Comparison of ENCODE assay signal across 14 cellular contexts in the genomic region with DNA sequence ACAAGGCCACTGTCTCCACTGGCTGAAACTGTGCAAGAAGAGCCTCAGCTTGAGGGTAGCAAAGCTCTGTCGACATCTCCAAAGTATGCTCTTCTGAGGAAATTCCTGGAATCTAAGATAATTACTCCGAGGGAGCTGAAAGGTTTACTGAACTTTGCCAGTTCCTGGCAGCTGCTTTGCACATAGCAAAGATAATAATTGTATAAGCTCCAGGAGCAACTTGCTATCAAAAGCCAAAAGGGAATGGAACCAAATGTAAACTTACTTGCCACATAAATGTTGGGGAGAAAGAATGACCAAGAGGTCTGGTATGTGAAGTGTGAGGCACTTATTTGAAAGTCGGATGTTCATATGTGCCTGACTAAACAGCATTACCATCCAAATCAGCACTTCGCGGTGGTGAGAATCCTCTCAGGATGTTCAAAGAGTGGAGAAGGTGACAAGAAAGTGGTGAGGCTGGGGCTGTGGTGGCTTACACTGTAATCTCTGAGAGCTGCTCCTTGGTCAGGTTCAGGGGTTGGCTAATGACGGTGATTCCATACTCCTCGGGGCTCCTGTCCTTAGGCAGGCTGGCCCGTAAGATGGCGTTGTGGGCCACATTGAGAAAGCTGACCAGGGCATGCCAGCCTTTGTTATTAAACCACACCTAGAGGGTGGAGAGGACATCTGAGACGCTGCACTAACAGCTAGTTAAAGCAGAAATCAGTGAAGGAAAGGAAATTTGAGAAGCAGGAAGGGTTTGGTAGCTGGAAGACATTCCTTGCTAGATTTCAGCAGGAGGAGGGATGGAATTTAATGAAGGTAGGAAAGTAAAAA.
DNase-seq lines count a peak whose midpoint lies in the region; ATAC-seq and TF ChIP-seq lines count a peak whose summit lies in the region.
"Had no signal": no experiment of that assay in that cellular context is flagged by ENCODE, and none has a peak within 500 bp of the region (broad histone marks: within the 10 kb centered on the region; RNA-seq: fewer than 3 reads in every experiment).

No MANE protein-coding gene starts in this region.

- no peaks in the 10 kb centered on the region for H3K36me3 Mint-ChIP-seq in HFFc6 (ENCODE audit: low read depth)
- H3K36me3 Mint-ChIP-seq in activated CD8-positive, alpha-beta T cell treated with anti-CD3 and anti-CD28 coated beads for 36 hours (ENCODE audit: low read depth), result no peaks in the 10 kb centered on the region
- H3K36me3 Mint-ChIP-seq: IgD-negative memory B cell had no signal

- no peaks in the 10 kb centered on the region for H3K27me3 ChIP-seq in smooth muscle cell (ENCODE audit: low read depth)

- ATAC-seq in left ventricle myocardium superior, result peak; percentile 53
- ATAC-seq in HG02763 (IDR thresholded peaks at IDR 0.05; ENCODE audit: unreplicated experiment), result no peak
- ATAC-seq in activated CD8-positive, alpha-beta T cell treated with anti-CD3 and anti-CD28 coated beads for 36 hours, result no peak
- ATAC-seq: activated T-cell treated with anti-CD3 and anti-CD28 coated beads, Interleukin-2, amount 50 U/mL, for 72 hours had no signal

- no peaks in the 10 kb centered on the region for H3K9me3 ChIP-seq in smooth muscle cell (replicated peaks; ENCODE audit: low read depth)
- H3K9me3 ChIP-seq: prostate gland had no signal

- TF ChIP-seq CTCF in HFFc6 (IDR thresholded peaks at IDR 0.05) (no peak), astrocyte of the cerebellum (IDR thresholded peaks at IDR 0.05; ENCODE audit: low read depth, low read length, missing control alignments) (no peak), smooth muscle cell (IDR thresholded peaks at IDR 0.05; ENCODE audit: borderline replicate concordance, insufficient read depth, poor library complexity, severe bottlenecking) (no peak)
- TF ChIP-seq CTCF in activated CD8-positive, alpha-beta T cell treated with anti-CD3 and anti-CD28 coated beads for 36 hours (IDR thresholded peaks at IDR 0.05), result no peak

- no peaks in the 10 kb centered on the region for H4K20me1 ChIP-seq in smooth muscle cell (ENCODE audit: low read depth)

- H2AFZ ChIP-seq in smooth muscle cell (ENCODE audit: low read depth), result no peak overlapping the region

- no peaks in the 10 kb centered on the region for H3K9me3 Mint-ChIP-seq in HFFc6
- no peaks in the 10 kb centered on the region for H3K9me3 Mint-ChIP-seq in activated CD8-positive, alpha-beta T cell treated with anti-CD3 and anti-CD28 coated beads for 36 hours
- H3K9me3 Mint-ChIP-seq: activated T-cell treated with anti-CD3 and anti-CD28 coated beads, Interleukin-2, amount 50 U/mL, for 72 hours; IgD-negative memory B cell had no signal

- no peaks in the 10 kb centered on the region for H3K79me2 ChIP-seq in smooth muscle cell (ENCODE audit: low read depth)

- peak overlapping the region; percentile 69 for H3K27ac ChIP-seq in smooth muscle cell (ENCODE audit: low read depth)
- H3K27ac ChIP-seq: prostate gland had no signal

- peaks cover 15% of the 10 kb centered on the region for H3F3A ChIP-seq in smooth muscle cell (ENCODE audit: low read depth)

- intact Hi-C loops in left ventricle myocardium superior (cut with micrococcal nuclease), result no loop called here
- intact Hi-C loops in activated CD8-positive, alpha-beta T cell treated with anti-CD3 and anti-CD28 coated beads for 36 hours (cut with micrococcal nuclease), result no loop called here

- H3K4me3 ChIP-seq in astrocyte of the cerebellum (ENCODE audit: low read depth, low read length) (no peak overlapping the region), smooth muscle cell (no peak overlapping the region)
- H3K4me3 ChIP-seq: prostate gland had no signal

- H3K9ac ChIP-seq in smooth muscle cell (ENCODE audit: low read depth), result no peak overlapping the region

- POLR2A ChIA-PET in activated CD8-positive, alpha-beta T cell treated with anti-CD3 and anti-CD28 coated beads for 36 hours (lab: Charles Lee), result no interaction called here

- H3K4me3 Mint-ChIP-seq in HFFc6, result no peak overlapping the region
- H3K4me3 Mint-ChIP-seq in activated CD8-positive, alpha-beta T cell treated with anti-CD3 and anti-CD28 coated beads for 36 hours, result no peak overlapping the region
- H3K4me3 Mint-ChIP-seq: activated T-cell treated with anti-CD3 and anti-CD28 coated beads, Interleukin-2, amount 50 U/mL, for 72 hours; IgD-negative memory B cell had no signal

- peaks cover 45% of the 10 kb centered on the region for H3K4me1 Mint-ChIP-seq in HFFc6 (ENCODE audit: low read depth)
- H3K4me1 Mint-ChIP-seq in activated CD8-positive, alpha-beta T cell treated with anti-CD3 and anti-CD28 coated beads for 36 hours (ENCODE audit: low read depth), result peaks cover 8% of the 10 kb centered on the region

- in situ Hi-C loops in astrocyte of the cerebellum (cut with HindIII; ENCODE audit: low sequenced_read_pairs), result loop anchor here (5.0 kb wide), 1 partner anchor 44 kb away; no protein-coding TSS in a partner anchor

- H3K4me2 ChIP-seq in smooth muscle cell, result peak overlapping the region; percentile 59

- H3K4me1 ChIP-seq in smooth muscle cell (ENCODE audit: low read depth), result peaks cover 4% of the 10 kb centered on the region
- H3K4me1 ChIP-seq: prostate gland had no signal

- DNase-seq in HFFc6 (peak; percentile 83), astrocyte of the cerebellum (ENCODE audit: low read depth) (peak; percentile 93), left ventricle myocardium superior (no peak), smooth muscle cell (lab: John Stamatoyannopoulos, UW; ENCODE audit: unreplicated experiment) (no peak), DMS53 treated with DMSO at 0.1 percent for 48 hours (lab: John Stamatoyannopoulos, UW; ENCODE audit: unreplicated experiment) (no peak), medulla oblongata (ENCODE audit: extremely low spot score) (no peak)
- DNase-seq in activated CD8-positive, alpha-beta T cell treated with anti-CD3 and anti-CD28 coated beads for 36 hours, result no peak
- DNase-seq: activated T-cell treated with anti-CD3 and anti-CD28 coated beads, Interleukin-2, amount 50 U/mL, for 72 hours; cortex of kidney; NCI-H774; T-helper 9 cell had no signal

- peak overlapping the region; percentile 61 for H3K27ac Mint-ChIP-seq in HFFc6
- no peak overlapping the region for H3K27ac Mint-ChIP-seq in activated CD8-positive, alpha-beta T cell treated with anti-CD3 and anti-CD28 coated beads for 36 hours
- H3K27ac Mint-ChIP-seq: activated T-cell treated with anti-CD3 and anti-CD28 coated beads, Interleukin-2, amount 50 U/mL, for 72 hours had no signal

- CTCF ChIA-PET in activated CD8-positive, alpha-beta T cell treated with anti-CD3 and anti-CD28 coated beads for 36 hours (lab: Charles Lee), result interaction anchor here (0.7 to 3.7 kb wide), 4 partner anchors 9 to 25 kb away, joined by 3 to 17 read pairs (median 4); no protein-coding TSS in a partner anchor

- H3K36me3 ChIP-seq in smooth muscle cell (ENCODE audit: low read depth), result no peaks in the 10 kb centered on the region
- H3K36me3 ChIP-seq: prostate gland had no signal

- H3K27me3 Mint-ChIP-seq in HFFc6 (ENCODE audit: insufficient read depth), result peaks cover 6% of the 10 kb centered on the region
- H3K27me3 Mint-ChIP-seq in activated CD8-positive, alpha-beta T cell treated with anti-CD3 and anti-CD28 coated beads for 36 hours, result no peaks in the 10 kb centered on the region

- WGBS in smooth muscle cell (ENCODE audit: low lambda C conversion rate), result 22% methylated on average over 10 of the region's 10 CpGs

Comparison
In these comparisons a context has a peak if more than half of its experiments do, and no peak if none do; other contexts are left out.
1. DNase-seq: peak in HFFc6 (single experiment) and astrocyte of the cerebellum (single experiment); none in left ventricle myocardium superior (single experiment), smooth muscle cell (single experiment), DMS53 treated with DMSO at 0.1 percent for 48 hours (single experiment), medulla oblongata (single experiment) and activated CD8-positive, alpha-beta T cell treated with anti-CD3 and anti-CD28 coated beads for 36 hours (single experiment).